8 cellular contexts compared by ENCODE assay signal in the genomic region with DNA sequence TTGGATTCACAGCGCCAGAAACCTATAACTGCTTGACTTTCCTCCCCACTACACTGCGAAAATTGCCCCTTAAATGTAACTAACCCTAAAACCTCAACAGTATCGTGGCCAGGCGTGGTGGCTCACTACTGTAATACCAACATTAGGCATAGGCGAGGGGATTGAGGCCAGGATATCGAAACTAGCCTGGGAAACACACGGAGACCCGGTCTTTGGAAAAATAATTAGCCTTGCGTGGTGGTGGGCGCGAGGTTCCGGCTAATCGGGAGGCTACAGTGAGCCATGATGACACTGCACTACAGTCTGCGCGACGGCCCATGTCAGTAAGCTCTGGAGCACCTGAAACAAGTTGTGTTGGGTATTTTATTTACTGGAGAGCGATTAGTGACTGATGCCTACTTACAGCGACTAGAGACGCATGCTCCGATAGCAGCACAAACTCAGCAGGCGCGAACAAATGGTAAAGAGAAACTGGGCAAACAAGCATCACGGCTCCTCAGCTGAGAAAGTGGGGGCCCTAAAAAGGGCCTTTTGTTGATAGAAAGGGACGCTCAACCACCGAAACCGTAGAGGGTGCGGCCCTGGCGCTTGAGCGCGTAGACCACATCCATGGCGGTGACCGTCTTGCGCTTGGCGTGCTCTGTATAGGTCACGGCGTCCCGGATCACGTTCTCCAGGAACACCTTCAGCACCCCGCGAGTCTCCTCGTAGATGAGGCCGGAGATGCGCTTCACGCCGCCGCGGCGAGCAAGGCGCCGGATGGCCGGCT.
A peak's percentile ranks its signal among the peaks of the same experiment; 100 is the strongest.
DNase-seq lines count a peak whose midpoint lies in the region; ATAC-seq, FAIRE-seq and TF ChIP-seq lines count a peak whose summit lies in the region.
"Not testable (repeated sequence)": the region's sequence is repeated elsewhere in the genome, so short reads cannot be mapped to it uniquely, and the experiment has no call there.

No MANE protein-coding gene starts in this region.

- H3K27ac Mint-ChIP-seq in CD8-positive, alpha-beta T cell: peak overlapping the region; percentile 99

- POLR2A ChIA-PET in CD8-positive, alpha-beta T cell (lab: Charles Lee): interaction anchor here (0.6 to 10.7 kb wide), 18 partner anchors 8 to 1811 kb away, joined by 3 to 746 read pairs (median 6); a partner anchor contains a TSS

- peak; percentile 75 for ATAC-seq in CD8-positive, alpha-beta T cell
- ATAC-seq in GM19324 (IDR thresholded peaks at IDR 0.05; ENCODE audit: low FRiP score, unreplicated experiment): peak; percentile 74
- ATAC-seq in HG03064 (IDR thresholded peaks at IDR 0.05; ENCODE audit: low read depth, unreplicated experiment): peak; percentile 71

- not testable (repeated sequence) for H3K36me3 Mint-ChIP-seq in CD8-positive, alpha-beta T cell

- intact Hi-C loops in CD8-positive, alpha-beta T cell (cut with DNase I, micrococcal nuclease): loop anchor here (1.0 to 10.0 kb wide), 4 partner anchors 8 to 1544 kb away; a partner anchor contains a TSS
- intact Hi-C loops in kidney (cut with DNase I): not testable (repeated sequence)

- peak in 6 of 7 experiments; percentile 31 to 74 (median 44) for DNase-seq in CD8-positive, alpha-beta T cell
- DNase-seq in NCI-H446 treated with DMSO at 0.1 percent for 48 hours (lab: John Stamatoyannopoulos, UW) (peak; percentile 55), choroid plexus epithelial cell (ENCODE audit: low read depth) (peak; percentile 61)
- peak; percentile 59 for DNase-seq in activated CD4-positive, CD25-positive, alpha-beta regulatory T cell treated with anti-CD3 and anti-CD28 coated beads, Interleukin-2, amount 50 U/mL, for 72 hours
- not testable (repeated sequence) for DNase-seq in kidney

- not testable (repeated sequence) for FAIRE-seq in kidney (lab: Jason Lieb, UNC)

- H3K4me1 Mint-ChIP-seq in CD8-positive, alpha-beta T cell (ENCODE audit: low read depth): peaks cover 41% of the 10 kb centered on the region

- H3K27me3 ChIP-seq in CD8-positive, alpha-beta T cell (ENCODE audit: insufficient read depth, low read length); skeletal muscle tissue (ENCODE audit: control insufficient read depth in 3 of 3, insufficient read depth in 3 of 3, low read length in 3 of 3): not testable (repeated sequence)

- peak overlapping the region; percentile 92 for H3K4me3 Mint-ChIP-seq in CD8-positive, alpha-beta T cell

- H3K4me1 ChIP-seq in CD8-positive, alpha-beta T cell (ENCODE audit: insufficient read depth, low read length): peaks cover 28% of the 10 kb centered on the region
- H3K4me1 ChIP-seq in kidney (ENCODE audit: control insufficient read depth in 1 of 2, insufficient read depth in 1 of 2, low read depth in 1 of 2, low read length in 2 of 2); skeletal muscle tissue (ENCODE audit: control insufficient read depth in 3 of 3, insufficient read depth in 3 of 3, low read length in 3 of 3): not testable (repeated sequence)

- peak overlapping the region; percentile 87 for H3K27ac ChIP-seq in CD8-positive, alpha-beta T cell (ENCODE audit: low read depth, low read length)
- H3K27ac ChIP-seq in kidney (ENCODE audit: low read depth in 2 of 2, low read length in 2 of 2) (peak overlapping the region; percentile 59 to 65), skeletal muscle tissue (ENCODE audit: low read depth, low read length) (peak overlapping the region; percentile 60)

- H3K27me3 Mint-ChIP-seq in CD8-positive, alpha-beta T cell (ENCODE audit: low read depth): not testable (repeated sequence)

- H3K9ac ChIP-seq in kidney (ENCODE audit: low read length in 2 of 2) (peak overlapping the region; percentile 60 to 62), skeletal muscle tissue (ENCODE audit: low read depth in 1 of 3, low read length in 3 of 3) (peak overlapping the region in 2 of 3 donors; percentile 59 to 60)

- H3K36me3 ChIP-seq in CD8-positive, alpha-beta T cell (ENCODE audit: insufficient read depth, low read length); kidney (ENCODE audit: control insufficient read depth in 1 of 2, insufficient read depth in 2 of 2, low read length in 2 of 2); skeletal muscle tissue (ENCODE audit: control insufficient read depth in 3 of 3, insufficient read depth in 3 of 3, low read length in 3 of 3): not testable (repeated sequence)

- not testable (repeated sequence) for H3K9me3 Mint-ChIP-seq in CD8-positive, alpha-beta T cell

- peak overlapping the region; percentile 58 for H3K4me3 ChIP-seq in CD8-positive, alpha-beta T cell (ENCODE audit: low read depth, low read length)
- H3K4me3 ChIP-seq in choroid plexus epithelial cell (ENCODE audit: low read depth, low read length) (peak overlapping the region; percentile 68), kidney (ENCODE audit: low read length in 2 of 2) (peak overlapping the region; percentile 67 to 68), skeletal muscle tissue (ENCODE audit: low read length in 3 of 3) (peak overlapping the region; percentile 55 to 72 (median 63))

- CTCF ChIA-PET in CD8-positive, alpha-beta T cell (lab: Charles Lee): interaction anchor here (0.7 to 1.9 kb wide), 6 partner anchors 12 to 64 kb away, joined by 3 to 6 read pairs (median 4); a partner anchor contains a TSS

- not testable (repeated sequence) for H3K9me3 ChIP-seq in CD8-positive, alpha-beta T cell (ENCODE audit: low read length); kidney (ENCODE audit: control insufficient read depth in 1 of 2, low read length in 2 of 2); skeletal muscle tissue (ENCODE audit: control insufficient read depth in 3 of 3, low read length in 3 of 3)

- not testable (repeated sequence) for TF ChIP-seq CTCF in CD8-positive, alpha-beta T cell (IDR thresholded peaks at IDR 0.05); choroid plexus epithelial cell (conservative IDR thresholded peaks at IDR 0.05; ENCODE audit: low read depth, low read length); kidney (IDR thresholded peaks at IDR 0.05; ENCODE audit: borderline replicate concordance, extremely low read depth, insufficient read depth)
